ENCODE assay signal across 1 cellular context in genomic region chr16:90077757-90078593, GRCh38.
TF ChIP-seq lines count a peak whose summit lies in the region.

No MANE protein-coding gene starts in this region.

TF ChIP-seq in K562, 482 proteins besides CTCF, POLR2A, EP300 and RAD21 (continued from another document):
- TF ChIP-seq TCF3 (CRISPR knock-in tag; IDR thresholded peaks at IDR 0.05): no peak
- no peak for TF ChIP-seq CLOCK (CRISPR knock-in tag; IDR thresholded peaks at IDR 0.05; ENCODE audit: borderline replicate concordance)
- peak; percentile 5 for TF ChIP-seq TBP (optimal IDR thresholded peaks at IDR 0.05; ENCODE audit: low read depth, low read length)
- no peak for TF ChIP-seq CXXC5 (CRISPR knock-in tag; IDR thresholded peaks at IDR 0.05)
- no peak for TF ChIP-seq PHF20 (IDR thresholded peaks at IDR 0.05; ENCODE audit: partially characterized antibody)
- TF ChIP-seq SUPT5H (IDR thresholded peaks at IDR 0.05): no peak
- no peak for TF ChIP-seq ZHX1 (conservative IDR thresholded peaks at IDR 0.05; ENCODE audit: low read length)
TF ChIP-seq in K562: peak in this region for 15.
